ENCODE assay signal across 1 cellular context in genomic region chr7:1920266-1920681, GRCh38.
TF ChIP-seq lines count a peak whose summit lies in the region.

No MANE protein-coding gene starts in this region.

TF ChIP-seq in WTC11, 78 proteins besides CTCF, POLR2A, EP300 and RAD21 (continued from another document):
- no peak for TF ChIP-seq MYBL2 (CRISPR knock-in tag; IDR thresholded peaks at IDR 0.05)
